7 cellular contexts compared by ENCODE assay signal in the genomic region with DNA sequence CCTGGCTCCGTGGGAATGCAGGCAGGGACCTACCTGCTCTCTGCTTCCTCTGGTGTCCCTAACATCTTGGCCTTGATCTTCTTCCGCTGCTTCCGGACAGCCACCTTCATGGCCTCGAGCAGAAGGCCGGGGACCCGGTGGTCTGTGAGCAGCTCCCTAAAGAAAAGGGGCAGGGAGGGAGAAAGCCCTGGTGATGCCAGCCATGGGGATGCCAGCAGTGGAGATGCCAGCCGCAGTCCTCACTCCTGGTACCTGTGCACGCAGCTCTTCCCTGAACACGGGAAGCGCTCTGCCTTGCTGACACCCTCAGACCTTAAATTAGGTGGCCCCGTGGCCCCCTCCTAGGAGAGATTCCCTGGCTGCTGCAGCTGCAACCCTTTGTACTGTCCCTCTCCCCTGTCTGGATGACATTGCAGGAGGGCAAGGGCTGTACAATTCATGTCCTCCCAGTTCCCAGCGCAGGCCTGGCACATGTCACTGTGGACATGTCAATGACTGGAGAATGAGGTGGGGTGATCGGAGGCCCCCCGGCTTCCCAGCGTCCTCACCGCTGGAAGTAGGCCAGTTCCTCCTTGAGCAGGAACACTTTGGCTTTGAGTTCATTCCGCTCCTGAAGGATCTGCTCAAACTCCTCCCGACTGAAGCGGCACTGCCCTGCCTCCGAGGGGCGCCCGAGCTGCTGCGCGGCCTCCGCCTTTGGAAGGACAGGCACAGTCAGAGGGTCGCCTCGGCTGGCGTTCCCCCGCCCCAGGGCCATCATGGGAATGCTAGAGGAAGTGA. TPM values are rescaled to one million over a fixed set of nuclear protein-coding genes. Genes with fewer than 3 reads are reported as not detected.
DNase-seq lines count a peak whose midpoint lies in the region; ATAC-seq, FAIRE-seq and TF ChIP-seq lines count a peak whose summit lies in the region.

No MANE protein-coding gene starts in this region.

- peak; percentile 20 for FAIRE-seq in GM12891 (lab: Jason Lieb, UNC)

- H3K9ac ChIP-seq in duodenal mucosa (ENCODE audit: low read depth in 1 of 2, low read length in 2 of 2) (peak overlapping the region; percentile 61 to 86), mucosa of rectum (ENCODE audit: low read depth in 1 of 2, low read length in 2 of 2) (peak overlapping the region; percentile 34 to 68)

- peak overlapping the region; percentile 78 to 79 for H3K4me3 ChIP-seq in duodenal mucosa (ENCODE audit: low read depth in 1 of 2, low read length in 2 of 2)
- peak overlapping the region; percentile 63 to 70 for H3K4me3 ChIP-seq in mucosa of rectum (ENCODE audit: low read length in 2 of 2)

- DNase-seq in GM12891 (ENCODE audit: insufficient read length, low spot score) (no peak), NCI-H2171 treated with DMSO at 0.1 percent for 48 hours (lab: John Stamatoyannopoulos, UW) (peak; percentile 79), DMS114 treated with DMSO at 0.1 percent for 48 hours (lab: John Stamatoyannopoulos, UW; ENCODE audit: unreplicated experiment) (no peak)
- DNase-seq in stimulated activated CD4-positive, alpha-beta T cell treated with anti-CD3 and anti-CD28 coated beads, Interleukin-2, amount 100 ng/mL, for 24 hours: no peak

- H3K4me1 ChIP-seq in duodenal mucosa (ENCODE audit: control insufficient read depth in 1 of 2, insufficient read depth in 2 of 2, low read length in 2 of 2) (peaks cover 37 to 58% of the 10 kb centered on the region in 2 donors), mucosa of rectum (ENCODE audit: control insufficient read depth in 2 of 2, insufficient read depth in 2 of 2, low read length in 2 of 2) (peaks cover 41 to 46% of the 10 kb centered on the region in 2 donors)

- H3K36me3 ChIP-seq in duodenal mucosa (ENCODE audit: control insufficient read depth in 1 of 2, insufficient read depth in 2 of 2, low read length in 2 of 2): peaks cover 13 to 36% of the 10 kb centered on the region in 2 donors
- H3K36me3 ChIP-seq in mucosa of rectum (ENCODE audit: control insufficient read depth in 2 of 2, insufficient read depth in 2 of 2, low read length in 2 of 2): peaks cover 30 to 36% of the 10 kb centered on the region in 2 donors

- no peak for ATAC-seq in GM21619 (IDR thresholded peaks at IDR 0.05; ENCODE audit: unreplicated experiment)

- no peaks in the 10 kb centered on the region for H3K9me3 ChIP-seq in duodenal mucosa (ENCODE audit: control insufficient read depth in 1 of 2, low read length in 2 of 2)
- H3K9me3 ChIP-seq in mucosa of rectum (ENCODE audit: control insufficient read depth in 2 of 2, low read length in 2 of 2): no peaks in the 10 kb centered on the region

- TF ChIP-seq POLR2A in GM12891 (IDR thresholded peaks at IDR 0.05; ENCODE audit: low read depth, low read length): no peak

- H3K27ac ChIP-seq in duodenal mucosa (ENCODE audit: low read depth, low read length) (peak overlapping the region; percentile 78), mucosa of rectum (ENCODE audit: low read depth in 2 of 2, low read length in 2 of 2) (peak overlapping the region; percentile 58 to 79)

- H3K27me3 ChIP-seq in duodenal mucosa (ENCODE audit: control insufficient read depth in 1 of 2, insufficient read depth in 2 of 2, low read length in 2 of 2) (no peaks in the 10 kb centered on the region), mucosa of rectum (ENCODE audit: control insufficient read depth in 2 of 2, insufficient read depth in 2 of 2, low read length in 2 of 2) (no peaks in the 10 kb centered on the region)

TF ChIP-seq in GM12891, 5 proteins besides CTCF, POLR2A, EP300 and RAD21:
- no peak for TF ChIP-seq SPI1 (IDR thresholded peaks at IDR 0.05; ENCODE audit: low read depth, low read length)
- TF ChIP-seq POLR2AphosphoS5 (IDR thresholded peaks at IDR 0.05; ENCODE audit: low read depth, low read length): no peak
- no peak for TF ChIP-seq POU2F2 (IDR thresholded peaks at IDR 0.05; ENCODE audit: low read depth, low read length)
- no peak for TF ChIP-seq PAX5 (IDR thresholded peaks at IDR 0.05; ENCODE audit: insufficient read depth, low read length, severe bottlenecking)
- no peak for TF ChIP-seq TAF1 (IDR thresholded peaks at IDR 0.05; ENCODE audit: low read depth, low read length)

RNA-seq across cellular contexts. Expression of gene RILP, which starts 1.7 kb away (rescaled TPM):
- 2.0 TPM for polyA plus RNA-seq in GM12891 (2012; ENCODE audit: low read depth, missing spikeins)

RNA-seq across cellular contexts. Expression of gene SCARF1, which starts 2.5 kb away (rescaled TPM):
- 1.5 TPM for polyA plus RNA-seq in GM12891 (2012; ENCODE audit: low read depth, missing spikeins)

RNA-seq across cellular contexts. Expression of gene SLC43A2, which starts 19.4 kb away (rescaled TPM):
- 2.8 TPM for polyA plus RNA-seq in GM12891 (2012; ENCODE audit: low read depth, missing spikeins)

RNA-seq across cellular contexts. Expression of gene PRPF8, which starts 36.7 kb away (rescaled TPM):
- 135 TPM for polyA plus RNA-seq in GM12891 (2012; ENCODE audit: low read depth, missing spikeins)
